ENCODE assay signal across 28 cellular contexts in the genomic region with DNA sequence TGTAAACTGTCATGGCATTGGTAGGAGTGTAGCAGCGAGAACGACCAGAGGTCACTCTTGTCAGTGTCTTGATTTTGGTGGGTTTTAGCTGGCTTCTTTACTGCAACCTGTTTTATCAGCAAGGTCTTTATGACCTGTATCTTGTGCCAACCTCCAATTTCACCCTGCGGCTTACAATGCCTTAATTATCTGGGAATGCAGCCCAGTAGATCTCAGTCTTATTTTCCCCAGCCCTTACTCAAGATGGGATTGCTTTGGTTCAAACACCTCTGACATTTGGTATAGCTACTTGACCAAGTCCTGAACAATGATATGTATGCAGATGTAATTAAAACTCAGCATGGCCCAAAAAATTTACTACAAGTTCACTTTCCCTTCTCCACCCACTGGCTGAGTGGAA.
DNase-seq lines count a peak whose midpoint lies in the region; ATAC-seq and TF ChIP-seq lines count a peak whose summit lies in the region.
"Had no signal": no experiment of that assay in that cellular context is flagged by ENCODE, and none has a peak within 500 bp of the region (broad histone marks: within the 10 kb centered on the region; RNA-seq: fewer than 3 reads in every experiment).

No MANE protein-coding gene starts in this region.

- intact Hi-C loops in heart left ventricle (cut with DNase I) = no loop called here

- TF ChIP-seq CTCF in heart left ventricle (IDR thresholded peaks at IDR 0.05) = no peak

- DNase-seq in G401 (ENCODE audit: low spot score) (peak; percentile 61), cerebellar cortex (ENCODE audit: low spot score) (peak; percentile 56), HCEC 1CT (no peak), heart left ventricle (no peak)
- DNase-seq: 8988T; ACHN; AML-193; BE2C; Caco-2; Calu3; CD4-positive, alpha-beta memory T cell; CD4-positive, alpha-beta T cell; CD4-positive, CD25-positive, alpha-beta regulatory T cell; CD8-positive, alpha-beta memory T cell; CD8-positive, alpha-beta T cell; COR-L47; DMS 273 treated with DMSO at 0.1 percent for 48 hours; DMS153; DMS53; DMS79; DMS79 treated with DMSO at 0.1 percent for 48 hours; DND-41; EL had no signal

- WGBS in heart left ventricle, 4 donors = 84 to 92% (median 86%) methylated on average over 3 of the region's 3 CpGs

- no peaks in the 10 kb centered on the region for H3K27me3 ChIP-seq in heart left ventricle
- H3K27me3 ChIP-seq: BE2C; BLaER1; BLaER1 treated with 17β-estradiol and CSF1 and Interleukin-3, amounts not matched to agents 10 nM and 100 nM had no signal

- peaks cover 0 to 3% (median 0%) of the 10 kb centered on the region in 12 donors for H3K9me3 ChIP-seq in heart left ventricle
- H3K9me3 ChIP-seq: A549; BE2C; BLaER1; BLaER1 treated with 17β-estradiol and CSF1 and Interleukin-3, amounts not matched to agents 10 nM and 100 nM; Caco-2 had no signal

- peaks cover 0 to 6% (median 0%) of the 10 kb centered on the region in 12 donors for H3K4me1 ChIP-seq in heart left ventricle
- H3K4me1 ChIP-seq: BE2C, Caco-2 had no signal

- no peak for TF ChIP-seq POLR2A in heart left ventricle (IDR thresholded peaks at IDR 0.05)

- ATAC-seq in heart left ventricle = no peak
- ATAC-seq: A549; CD8-positive, alpha-beta T cell had no signal

- H3K27ac ChIP-seq in heart left ventricle = no peak overlapping the region
- H3K27ac ChIP-seq: 22Rv1; A549; BLaER1; BLaER1 treated with 17β-estradiol and CSF1 and Interleukin-3, amounts not matched to agents 10 nM and 100 nM; C4-2B had no signal

- H3K36me3 ChIP-seq in heart left ventricle = no peaks in the 10 kb centered on the region
- H3K36me3 ChIP-seq: BE2C; BLaER1; BLaER1 treated with 17β-estradiol and CSF1 and Interleukin-3, amounts not matched to agents 10 nM and 100 nM had no signal

- no peak overlapping the region for H3K4me3 ChIP-seq in heart left ventricle
- H3K4me3 ChIP-seq: A549; BLaER1; BLaER1 treated with 17β-estradiol and CSF1 and Interleukin-3, amounts not matched to agents 10 nM and 100 nM had no signal

- in situ Hi-C loops in G401 (cut with HindIII; ENCODE audit: low sequenced_read_pairs) = no loop called here

Comparison
In these comparisons a context has a peak if more than half of its experiments do, and no peak if none do; other contexts are left out.
1. DNase-seq: peak in G401 (single experiment) and cerebellar cortex (single experiment); none in HCEC 1CT (single experiment) and heart left ventricle (0 of 5).